ENCODE assay signal across 12 cellular contexts in genomic region chr19:43634516-43634876, GRCh38. TPM values are rescaled to one million over a fixed set of nuclear protein-coding genes. Genes with fewer than 3 reads are reported as not detected.
A peak's percentile ranks its signal among the peaks of the same experiment; 100 is the strongest.
DNase-seq lines count a peak whose midpoint lies in the region; ATAC-seq and TF ChIP-seq lines count a peak whose summit lies in the region.
"Had no signal": no experiment of that assay in that cellular context is flagged by ENCODE, and none has a peak within 500 bp of the region (broad histone marks: within the 10 kb centered on the region; RNA-seq: fewer than 3 reads in every experiment).

No MANE protein-coding gene starts in this region.

- in situ Hi-C loops in Panc1 (cut with HindIII; ENCODE audit: low pct_unique_long_range_greater_than_20kb, low sequenced_read_pairs), result no loop called here

- H3K79me2 ChIP-seq in smooth muscle cell (ENCODE audit: low read depth), result no peaks in the 10 kb centered on the region

- DNase-seq in Panc1 (ENCODE audit: low read depth, low spot score), result no peak
- no peak for DNase-seq in epithelial cell of proximal tubule (ENCODE audit: low read depth)
- DNase-seq in smooth muscle cell (lab: John Stamatoyannopoulos, UW; ENCODE audit: unreplicated experiment), result no peak
- DNase-seq in AG20443 (ENCODE audit: low spot score), result no peak
- no peak for DNase-seq in erythroblast (lab: John Stamatoyannopoulos, UW)
- no peak for DNase-seq in NCI-H1105 (lab: John Stamatoyannopoulos, UW)
- DNase-seq: activated CD8-positive, alpha-beta memory T cell treated with anti-CD3 and anti-CD28 coated beads, Interleukin-2, amount 50 U/mL, for 4 hours; GOT3; NCI-H1694 treated with DMSO at 0.1 percent for 48 hours had no signal

- H3K36me3 ChIP-seq in Panc1 (ENCODE audit: control insufficient read depth, insufficient read depth, low read length) (no peaks in the 10 kb centered on the region; the same call in 1 of the 2 replicates), mesodermal cell (ENCODE audit: control insufficient read depth, insufficient read depth, low read length) (no peaks in the 10 kb centered on the region), smooth muscle cell (ENCODE audit: low read depth) (no peaks in the 10 kb centered on the region)

- TF ChIP-seq POLR2A in erythroblast (IDR thresholded peaks at IDR 0.05; ENCODE audit: low read length), result no peak

- 4 to 14% methylated on average over 1 to 2 of the region's 5 CpGs for WGBS in mesodermal cell (ENCODE audit: insufficient coverage in 2 of 2), 2 experiments
- WGBS in smooth muscle cell (ENCODE audit: low lambda C conversion rate), result 50% methylated on average over 2 of the region's 5 CpGs

- H3K27ac ChIP-seq in Panc1 (ENCODE audit: low read length) (peak overlapping the region; percentile 34; the same call in 1 of the 2 replicates), mesodermal cell (ENCODE audit: low read depth, low read length, severe bottlenecking) (peak overlapping the region; percentile 75), smooth muscle cell (ENCODE audit: low read depth) (no peak overlapping the region)
- H3K27ac ChIP-seq: testis had no signal

- no peak overlapping the region for H3K9ac ChIP-seq in smooth muscle cell (ENCODE audit: low read depth)

- H3K4me2 ChIP-seq in smooth muscle cell, result peak overlapping the region; percentile 79

- H4K20me1 ChIP-seq in smooth muscle cell (ENCODE audit: low read depth), result no peaks in the 10 kb centered on the region

- intact Hi-C loops in Panc1 (cut with micrococcal nuclease; ENCODE audit: unreplicated experiment), result no loop called here

- H2AFZ ChIP-seq in smooth muscle cell (ENCODE audit: low read depth), result peak overlapping the region; percentile 59

- TF ChIP-seq CTCF in Panc1 (IDR thresholded peaks at IDR 0.05) (no peak), epithelial cell of proximal tubule (conservative IDR thresholded peaks at IDR 0.05; ENCODE audit: low read depth, low read length) (no peak), smooth muscle cell (IDR thresholded peaks at IDR 0.05; ENCODE audit: borderline replicate concordance, insufficient read depth, poor library complexity, severe bottlenecking) (no peak)

- H3F3A ChIP-seq in smooth muscle cell (ENCODE audit: low read depth), result no peaks in the 10 kb centered on the region

- peaks cover 4% of the 10 kb centered on the region; the same call in 1 of the 2 replicates for H3K27me3 ChIP-seq in Panc1 (ENCODE audit: control insufficient read depth, insufficient read depth, low read length)
- H3K27me3 ChIP-seq in smooth muscle cell (ENCODE audit: low read depth), result peaks cover 22% of the 10 kb centered on the region
- H3K27me3 ChIP-seq: testis had no signal

- BruUV-seq in Panc1 (replicated peaks; lab: Mats Ljungman, UMichigan), result no TSS peak

- CTCF ChIA-PET in Panc1 (lab: Charles Lee), result no interaction called here

- peak overlapping the region in 1 of 2 experiments; percentile 29; a peak in 2 of 4 replicates for H3K4me3 ChIP-seq in Panc1 (ENCODE audit: low read depth in 2 of 2, low read length in 2 of 2)
- peak overlapping the region; percentile 43 for H3K4me3 ChIP-seq in epithelial cell of proximal tubule (ENCODE audit: low read depth, low read length)
- H3K4me3 ChIP-seq in mesodermal cell (ENCODE audit: extremely low read depth, insufficient read depth, low read length, poor library complexity, severe bottlenecking), result peak overlapping the region; percentile 19
- H3K4me3 ChIP-seq in smooth muscle cell, result peak overlapping the region; percentile 36

- H3K9me3 ChIP-seq in Panc1 (ENCODE audit: control insufficient read depth, insufficient read depth, low read depth, low read length) (no peaks in the 10 kb centered on the region), mesodermal cell (ENCODE audit: control insufficient read depth, low read length) (no peaks in the 10 kb centered on the region), smooth muscle cell (replicated peaks; ENCODE audit: low read depth) (no peaks in the 10 kb centered on the region)
- H3K9me3 ChIP-seq: testis had no signal

- H3K4me1 ChIP-seq in Panc1 (ENCODE audit: control insufficient read depth, insufficient read depth, low read length), result peaks cover 3% of the 10 kb centered on the region
- peaks cover 19% of the 10 kb centered on the region for H3K4me1 ChIP-seq in mesodermal cell (ENCODE audit: control insufficient read depth, insufficient read depth, low read length, poor library complexity, severe bottlenecking)
- H3K4me1 ChIP-seq in smooth muscle cell (ENCODE audit: low read depth), result peaks cover 7% of the 10 kb centered on the region

- ATAC-seq in Panc1, result no peak
- ATAC-seq in GM18907 (IDR thresholded peaks at IDR 0.05; ENCODE audit: unreplicated experiment), result no peak

- POLR2A ChIA-PET in Panc1 (lab: Charles Lee), result no interaction called here

RNA-seq across cellular contexts. Expression of gene CADM4, which starts 5.2 kb away (rescaled TPM):
- total RNA-seq in Panc1 (2021; ENCODE audit: unreplicated experiment), result 2.7 TPM
- 8.8 TPM for polyA plus RNA-seq in Panc1 (2012; ENCODE audit: insufficient read length)
- total RNA-seq in epithelial cell of proximal tubule, result 7.7 and 16.4 TPM in 2 replicates
- polyA plus RNA-seq in mesodermal cell (2013, experiment 1 of 2), result 34.0 TPM
- 23.9 TPM for polyA plus RNA-seq in mesodermal cell (2013, experiment 2 of 2)
- total RNA-seq in smooth muscle cell, result 2.4 and 3.7 TPM in 2 replicates
- polyA plus RNA-seq in smooth muscle cell, result 1.9 and 8.3 TPM in 2 replicates

RNA-seq across cellular contexts. Expression of gene ZNF428, which starts 15.1 kb away (rescaled TPM):
- 45.6 TPM for total RNA-seq in Panc1 (2021; ENCODE audit: unreplicated experiment)
- polyA plus RNA-seq in Panc1 (2012; ENCODE audit: insufficient read length), result 88.3 TPM
- 36.7 and 60.7 TPM in 2 replicates for total RNA-seq in epithelial cell of proximal tubule
- polyA plus RNA-seq in mesodermal cell (2013, experiment 1 of 2), result 52.4 TPM
- polyA plus RNA-seq in mesodermal cell (2013, experiment 2 of 2), result 46.6 TPM
- total RNA-seq in smooth muscle cell, result 12.9 and 20.3 TPM in 2 replicates
- 61.4 and 63.1 TPM in 2 replicates for polyA plus RNA-seq in smooth muscle cell

RNA-seq across cellular contexts. Expression of gene SRRM5, which starts 22.6 kb away (rescaled TPM):
- total RNA-seq in Panc1 (2021; ENCODE audit: unreplicated experiment), result 0.10 TPM
- polyA plus RNA-seq in Panc1 (2012; ENCODE audit: insufficient read length), result 0.22 TPM
- 0.12 TPM in 1 of 2 replicates, not detected in the other for total RNA-seq in epithelial cell of proximal tubule
- 0.11 TPM for polyA plus RNA-seq in mesodermal cell (2013, experiment 1 of 2)
- 0.10 TPM for polyA plus RNA-seq in mesodermal cell (2013, experiment 2 of 2)
- total RNA-seq in smooth muscle cell, result 0.09 and 0.27 TPM in 2 replicates
- polyA plus RNA-seq in smooth muscle cell, result 0.34 TPM in 1 of 2 replicates, not detected in the other

RNA-seq across cellular contexts. Expression of gene PLAUR, which starts 35.5 kb away (rescaled TPM):
- 5.3 TPM for total RNA-seq in Panc1 (2021; ENCODE audit: unreplicated experiment)
- 6.2 TPM for polyA plus RNA-seq in Panc1 (2012; ENCODE audit: insufficient read length)
- 150 and 335 TPM in 2 replicates for total RNA-seq in epithelial cell of proximal tubule
- polyA plus RNA-seq in mesodermal cell (2013, experiment 1 of 2), result 27.3 TPM
- polyA plus RNA-seq in mesodermal cell (2013, experiment 2 of 2), result 23.6 TPM
- 67.0 and 105 TPM in 2 replicates for total RNA-seq in smooth muscle cell
- polyA plus RNA-seq in smooth muscle cell, result 107 and 115 TPM in 2 replicates

RNA-seq across cellular contexts. Expression of gene ZNF576, which starts 38.1 kb away (rescaled TPM):
- total RNA-seq in Panc1 (2021; ENCODE audit: unreplicated experiment), result 14.1 TPM
- 16.5 TPM for polyA plus RNA-seq in Panc1 (2012; ENCODE audit: insufficient read length)
- total RNA-seq in epithelial cell of proximal tubule, result 6.9 and 10.9 TPM in 2 replicates
- 8.4 TPM for polyA plus RNA-seq in mesodermal cell (2013, experiment 1 of 2)
- polyA plus RNA-seq in mesodermal cell (2013, experiment 2 of 2), result 8.9 TPM
- 2.7 and 10.7 TPM in 2 replicates for total RNA-seq in smooth muscle cell
- polyA plus RNA-seq in smooth muscle cell, result 13.7 and 14.5 TPM in 2 replicates
